ENCODE assay signal across 16 cellular contexts in the genomic region with DNA sequence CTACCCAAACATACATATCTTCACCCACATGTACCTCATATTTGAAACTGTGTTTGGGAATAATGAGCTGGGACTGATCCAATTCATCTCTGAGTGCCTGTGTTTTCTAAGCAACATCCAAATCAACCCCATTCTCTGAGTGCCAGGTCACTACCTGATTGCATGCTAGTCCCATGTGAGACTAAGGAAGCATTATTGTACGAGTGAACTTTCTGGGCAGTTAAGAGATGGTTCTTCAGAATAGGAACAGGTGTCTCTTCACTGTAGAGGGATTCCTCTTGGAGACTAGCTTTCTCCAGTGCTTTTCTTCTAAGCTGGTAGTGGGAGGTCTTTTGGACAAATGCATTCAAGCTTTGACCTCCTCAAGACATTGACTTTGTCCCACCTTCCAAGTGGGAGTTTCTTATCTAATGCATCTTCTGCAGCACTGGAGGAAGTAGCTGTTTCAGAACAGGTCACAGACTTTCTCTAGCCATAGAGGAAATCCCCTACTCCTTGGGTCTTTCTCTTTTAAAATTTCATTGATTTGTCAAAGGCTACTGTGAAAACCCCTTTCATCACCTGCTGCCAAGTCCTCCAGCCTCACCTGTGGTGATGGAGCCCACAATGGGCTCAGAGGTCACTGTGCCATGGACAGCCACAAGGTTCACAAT.
DNase-seq lines count a peak whose midpoint lies in the region; ATAC-seq and TF ChIP-seq lines count a peak whose summit lies in the region.
"Had no signal": no experiment of that assay in that cellular context is flagged by ENCODE, and none has a peak within 500 bp of the region (broad histone marks: within the 10 kb centered on the region; RNA-seq: fewer than 3 reads in every experiment).

No MANE protein-coding gene starts in this region.

- H3K27me3 Mint-ChIP-seq in immature natural killer cell (ENCODE audit: low read depth in 3 of 3): peaks cover 10 to 14% (median 11%) of the 10 kb centered on the region in 3 donors

- no peak overlapping the region for H3K27ac ChIP-seq in transverse colon
- H3K27ac ChIP-seq: breast epithelium, SK-N-MC had no signal

- H3K4me1 Mint-ChIP-seq in immature natural killer cell: no peaks in the 10 kb centered on the region

- no peak for DNase-seq in immature natural killer cell
- no peak for DNase-seq in 8988T
- no peak for DNase-seq in DMS 273 treated with DMSO at 0.1 percent for 48 hours (lab: John Stamatoyannopoulos, UW)
- no peak for DNase-seq in transverse colon
- DNase-seq: activated effector memory CD4-positive, alpha-beta T cell treated with Interleukin-2 at 50 U/mL for 16 hours; DMS79 treated with DMSO at 0.1 percent for 48 hours; mesenchymal stem cell; NCI-H146; stimulated activated CD4-positive, alpha-beta T cell treated with anti-CD3 and anti-CD28 coated beads, Interleukin-4, amount 100 ng/mL, for 1 hour had no signal

- H3K4me3 Mint-ChIP-seq in immature natural killer cell: no peak overlapping the region

- no peaks in the 10 kb centered on the region for H3K36me3 ChIP-seq in transverse colon
- H3K36me3 ChIP-seq: breast epithelium had no signal

- no peak overlapping the region for H3K4me3 ChIP-seq in transverse colon
- H3K4me3 ChIP-seq: breast epithelium, SK-N-MC had no signal

- TF ChIP-seq POLR2A in transverse colon (IDR thresholded peaks at IDR 0.05): no peak

- no peaks in the 10 kb centered on the region for H3K27me3 ChIP-seq in transverse colon
- H3K27me3 ChIP-seq: breast epithelium had no signal

- TF ChIP-seq CTCF in transverse colon (IDR thresholded peaks at IDR 0.05): no peak

- H3K4me1 ChIP-seq in transverse colon: no peaks in the 10 kb centered on the region
- H3K4me1 ChIP-seq: breast epithelium had no signal

- in situ Hi-C loops in transverse colon (cut with MboI; ENCODE audit: low pct_ligation_motif_present in 1 of 4, low pct_unique_long_range_greater_than_20kb in 1 of 4, low sequenced_read_pairs in 3 of 4): no loop called here

- ATAC-seq in GM18499 (IDR thresholded peaks at IDR 0.05; ENCODE audit: insufficient read depth, unreplicated experiment): peak; percentile 62
- peak; percentile 72 for ATAC-seq in GM19452 (IDR thresholded peaks at IDR 0.05; ENCODE audit: unreplicated experiment)
- ATAC-seq in HG02852 (IDR thresholded peaks at IDR 0.05; ENCODE audit: unreplicated experiment): peak; percentile 84
- peak; percentile 86 for ATAC-seq in HG03460 (IDR thresholded peaks at IDR 0.05; ENCODE audit: unreplicated experiment)

- intact Hi-C loops in transverse colon (cut with DNase I; ENCODE audit: low total_unique reads): no loop called here

- H3K36me3 Mint-ChIP-seq in immature natural killer cell: no peaks in the 10 kb centered on the region

- no peaks in the 10 kb centered on the region for H3K9me3 Mint-ChIP-seq in immature natural killer cell

- no peak overlapping the region for H3K27ac Mint-ChIP-seq in immature natural killer cell
- H3K27ac Mint-ChIP-seq: progenitor cell of endocrine pancreas had no signal

- 76% methylated on average over 1 of the region's 1 CpG; no CpG with 5 or more reads in 1 of the 2 donors for WGBS in transverse colon (ENCODE audit: low coverage in 1 of 2), 2 donors

- no peak for TF ChIP-seq EP300 in transverse colon (IDR thresholded peaks at IDR 0.05; ENCODE audit: low read depth)

- H3K9me3 ChIP-seq in transverse colon: no peaks in the 10 kb centered on the region
- H3K9me3 ChIP-seq: breast epithelium had no signal
